In the genomic region with DNA sequence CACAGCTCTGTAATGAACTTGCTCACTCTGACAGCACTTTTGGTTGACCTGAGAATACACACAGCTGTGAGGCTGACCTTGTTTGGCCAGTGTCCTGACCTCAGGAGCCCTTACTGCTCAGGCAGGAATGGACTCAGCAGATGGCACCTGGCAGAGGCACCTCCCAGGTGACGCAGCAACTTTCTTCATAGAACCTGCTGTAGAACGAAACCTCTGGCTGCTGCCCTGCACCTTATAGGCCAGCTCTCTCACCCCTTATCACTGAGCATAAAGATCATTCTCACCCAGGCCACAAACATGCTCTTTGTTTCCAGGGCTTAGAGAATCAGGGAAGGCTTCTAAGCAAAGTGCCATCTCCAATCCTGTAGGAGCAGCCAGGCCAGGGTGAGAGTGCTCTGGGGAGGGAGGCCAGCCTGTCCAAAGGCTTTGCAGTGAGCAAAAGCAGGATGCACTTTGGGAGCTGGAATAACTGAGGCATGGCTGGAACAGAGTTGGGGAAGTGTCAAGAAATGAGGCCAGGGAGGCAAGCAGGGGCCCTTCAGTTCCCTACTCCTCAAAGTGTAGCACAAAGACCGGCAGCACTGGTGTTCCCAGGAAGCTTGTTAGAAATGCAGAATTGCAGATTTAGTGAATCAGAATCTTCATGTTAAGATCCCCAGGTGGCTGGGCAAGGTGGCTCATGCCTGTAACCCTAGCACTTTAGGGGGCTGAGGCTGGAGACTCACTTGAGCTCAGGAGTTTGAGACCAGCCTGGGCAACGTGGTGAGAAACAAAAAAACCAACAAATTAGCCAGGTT, we compare ENCODE assay signal across 10 cellular contexts. TPM values are rescaled to one million over a fixed set of nuclear protein-coding genes. Genes with fewer than 3 reads are reported as not detected.
DNase-seq lines count a peak whose midpoint lies in the region; ATAC-seq and TF ChIP-seq lines count a peak whose summit lies in the region.
"Had no signal": no experiment of that assay in that cellular context is flagged by ENCODE, and none has a peak within 500 bp of the region (broad histone marks: within the 10 kb centered on the region; RNA-seq: fewer than 3 reads in every experiment).

No MANE protein-coding gene starts in this region.

- H3K9ac ChIP-seq in duodenal mucosa (ENCODE audit: low read depth in 1 of 2, low read length in 2 of 2), result no peak overlapping the region

- H3K4me3 Mint-ChIP-seq in T-cell, result no peak overlapping the region

- H3K36me3 ChIP-seq in duodenal mucosa (ENCODE audit: control insufficient read depth in 1 of 2, insufficient read depth in 2 of 2, low read length in 2 of 2) (no peaks in the 10 kb centered on the region), upper lobe of right lung (no peaks in the 10 kb centered on the region)
- H3K36me3 ChIP-seq: SJCRH30 had no signal

- peaks cover 11 to 17% (median 15%) of the 10 kb centered on the region in 3 donors for H3K4me1 Mint-ChIP-seq in T-cell

- H3K27me3 ChIP-seq in duodenal mucosa (ENCODE audit: control insufficient read depth in 1 of 2, insufficient read depth in 2 of 2, low read length in 2 of 2) (no peaks in the 10 kb centered on the region), upper lobe of right lung (no peaks in the 10 kb centered on the region)
- H3K27me3 ChIP-seq: SJCRH30 had no signal

- H3K4me1 ChIP-seq in duodenal mucosa (ENCODE audit: control insufficient read depth in 1 of 2, insufficient read depth in 2 of 2, low read length in 2 of 2) (peaks cover 30 to 33% of the 10 kb centered on the region in 2 donors), upper lobe of right lung (peaks cover 23% of the 10 kb centered on the region)

- POLR2A ChIA-PET in T-cell (lab: Charles Lee), result interaction anchor here in 1 of 2 donors (0.7 kb wide), 1 partner anchor 14 kb away, joined by 4 read pairs; the partner anchor contains the start of gene CENPU

- intact Hi-C loops in upper lobe of right lung (cut with DNase I), result no loop called here

- H3K36me3 Mint-ChIP-seq in T-cell, result no peaks in the 10 kb centered on the region

- peaks cover 0 to 3% of the 10 kb centered on the region in 2 donors for H3K27me3 Mint-ChIP-seq in T-cell

- H3K9me3 ChIP-seq in duodenal mucosa (ENCODE audit: control insufficient read depth in 1 of 2, low read length in 2 of 2) (no peaks in the 10 kb centered on the region), upper lobe of right lung (no peaks in the 10 kb centered on the region)
- H3K9me3 ChIP-seq: SJCRH30 had no signal

- ATAC-seq in upper lobe of right lung (peak; percentile 33), HG03108 (IDR thresholded peaks at IDR 0.05; ENCODE audit: unreplicated experiment) (no peak), T-cell (replicated peaks in 1 of 4) (no peak), HG03039 (IDR thresholded peaks at IDR 0.05; ENCODE audit: unreplicated experiment) (no peak)
- ATAC-seq: HCT116 had no signal

- no peak overlapping the region for H3K27ac Mint-ChIP-seq in T-cell

- H3K4me3 ChIP-seq in LNCaP clone FGC (ENCODE audit: low read depth, low read length) (no peak overlapping the region; the same call in 1 of the 2 replicates), duodenal mucosa (ENCODE audit: low read depth in 1 of 2, low read length in 2 of 2) (no peak overlapping the region), upper lobe of right lung (no peak overlapping the region)
- H3K4me3 ChIP-seq: SJCRH30 had no signal

- H3K9me3 Mint-ChIP-seq in T-cell, result no peaks in the 10 kb centered on the region

- TF ChIP-seq CTCF in LNCaP clone FGC (IDR thresholded peaks at IDR 0.05; ENCODE audit: control insufficient read depth, extremely low read depth, insufficient read depth) (no peak; the same call in 1 of the 2 replicates), upper lobe of right lung (IDR thresholded peaks at IDR 0.05) (no peak)

- DNase-seq in LNCaP clone FGC (ENCODE audit: low read depth) (peak; percentile 99), mucosa of gallbladder (ENCODE audit: low spot score) (peak; percentile 26), upper lobe of right lung (no peak), D341Med (ENCODE audit: low spot score) (no peak), T-cell (no peak)
- DNase-seq: SJCRH30 had no signal

- peak overlapping the region; percentile 68 for H3K27ac ChIP-seq in duodenal mucosa (ENCODE audit: low read depth, low read length)
- H3K27ac ChIP-seq in upper lobe of right lung, result peak overlapping the region; percentile 78
- H3K27ac ChIP-seq: SJCRH30 had no signal

- CTCF ChIA-PET in T-cell (lab: Charles Lee), result interaction anchor here (0.7 to 1.6 kb wide), 3 partner anchors 13 to 293 kb away, joined by 3 to 4 read pairs (median 3); partner anchors contain the start of gene CENPU (in 1 of the 2)

RNA-seq across cellular contexts. Expression of gene CENPU, which starts 13.3 kb away (rescaled TPM):
- total RNA-seq in mucosa of gallbladder (3.8 TPM), upper lobe of right lung (1.7 TPM), T-cell (1 to 10 TPM; 1.5 to 7.8 (median 3.0) TPM)

Comparison
In these comparisons a context has a peak if more than half of its experiments do, and no peak if none do; other contexts are left out.
1. DNase-seq: peak in LNCaP clone FGC (single experiment) and mucosa of gallbladder (single experiment); none in upper lobe of right lung (single experiment), D341Med (single experiment) and T-cell (0 of 34).